8 cellular contexts compared by ENCODE assay signal in genomic region chr2:113891265-113891959, GRCh38. TPM values are rescaled to one million over a fixed set of nuclear protein-coding genes. Genes with fewer than 3 reads are reported as not detected.
DNase-seq lines count a peak whose midpoint lies in the region; ATAC-seq and TF ChIP-seq lines count a peak whose summit lies in the region.

No MANE protein-coding gene starts in this region.

- H3K27ac Mint-ChIP-seq in T-cell, result peak overlapping the region; percentile 97 to 98

- H3K4me1 Mint-ChIP-seq in T-cell, result peaks cover 86 to 87% (median 86%) of the 10 kb centered on the region in 3 donors

- peak in 1 of 4 experiments; percentile 0 for ATAC-seq in T-cell (replicated peaks in 1 of 4)
- no peak for ATAC-seq in HG02840 (IDR thresholded peaks at IDR 0.05; ENCODE audit: low FRiP score, unreplicated experiment)
- no peak for ATAC-seq in HG03565 (IDR thresholded peaks at IDR 0.05; ENCODE audit: unreplicated experiment)

- POLR2A ChIA-PET in T-cell (lab: Charles Lee), result interaction anchor here in 1 of 2 donors (0.6 kb wide), 1 partner anchor 9 kb away, joined by 5 read pairs; no protein-coding TSS in a partner anchor

- H3K4me3 Mint-ChIP-seq in T-cell, result peak overlapping the region; percentile 87 to 98 (median 96)

- CTCF ChIA-PET in T-cell (lab: Charles Lee), result interaction anchor here in 1 of 2 donors (0.7 kb wide), 1 partner anchor 12 kb away, joined by 4 read pairs; no protein-coding TSS in a partner anchor

- TF ChIP-seq CTCF in GM12875 (IDR thresholded peaks at IDR 0.05; ENCODE audit: borderline replicate concordance, insufficient read depth, low read depth, low read length) (no peak), fibroblast of villous mesenchyme (IDR thresholded peaks at IDR 0.05; ENCODE audit: insufficient read depth, low read depth, low read length) (no peak)

- no peaks in the 10 kb centered on the region for H3K9me3 Mint-ChIP-seq in T-cell

- H3K36me3 Mint-ChIP-seq in T-cell, result peaks cover 21% of the 10 kb centered on the region

- H3K4me3 ChIP-seq in GM12875 (ENCODE audit: low read depth, low read length) (peak overlapping the region; percentile 86), fibroblast of villous mesenchyme (ENCODE audit: low read depth, low read length) (peak overlapping the region; percentile 97), skeletal muscle cell (ENCODE audit: low read depth, low read length) (peak overlapping the region; percentile 71)

- DNase-seq in T-cell (no peak), fibroblast of villous mesenchyme (ENCODE audit: low read depth) (no peak), skeletal muscle cell (ENCODE audit: low read depth) (no peak), NOMO-1 (lab: John Stamatoyannopoulos, UW; ENCODE audit: unreplicated experiment in 2 of 2) (no peak), NCI-H1092 treated with DMSO at 0.1 percent for 48 hours (lab: John Stamatoyannopoulos, UW) (no peak)

- no peaks in the 10 kb centered on the region for H3K27me3 Mint-ChIP-seq in T-cell

RNA-seq across cellular contexts. Expression of gene ACTR3, which starts 1.5 kb away (rescaled TPM):
- total RNA-seq in T-cell, result 100 to 1,000 TPM; 228 to 277 (median 255) TPM
- total RNA-seq in fibroblast of villous mesenchyme, result 323 and 532 TPM in 2 replicates
